Comparison of ENCODE assay signal across 1 cellular context in genomic region chr10:131131726-131132561, GRCh38.
TF ChIP-seq lines count a peak whose summit lies in the region.

No MANE protein-coding gene starts in this region.

TF ChIP-seq in H1, 55 proteins besides CTCF, POLR2A, EP300 and RAD21 (continued from another document):
- TF ChIP-seq RNF2 (IDR thresholded peaks at IDR 0.05; ENCODE audit: borderline replicate concordance, low read depth, low read length, missing control alignments, poor library complexity, severe bottlenecking) (no peak), NRF1 (IDR thresholded peaks at IDR 0.05; ENCODE audit: low read depth, low read length) (no peak), GABPA (IDR thresholded peaks at IDR 0.05; ENCODE audit: borderline replicate concordance, insufficient read depth, low read length) (no peak), CHD1 (IDR thresholded peaks at IDR 0.05; ENCODE audit: low read depth, low read length) (no peak), RBBP5 (IDR thresholded peaks at IDR 0.05; ENCODE audit: borderline replicate concordance, low read depth, low read length) (no peak), GTF2F1 (IDR thresholded peaks at IDR 0.05; ENCODE audit: borderline replicate concordance, low read depth, low read length) (no peak), E2F6 (IDR thresholded peaks at IDR 0.05) (no peak), EGR1 (IDR thresholded peaks at IDR 0.05; ENCODE audit: borderline replicate concordance, low read depth, low read length) (no peak), TAF1 (IDR thresholded peaks at IDR 0.05; ENCODE audit: low read depth, low read length) (no peak), BACH1 (IDR thresholded peaks at IDR 0.05; ENCODE audit: low read length) (no peak), HDAC2 (IDR thresholded peaks at IDR 0.05; ENCODE audit: borderline replicate concordance in 1 of 2, low read depth in 2 of 2, low read length in 2 of 2) (no peak)
